ENCODE assay signal across 12 cellular contexts in the genomic region with DNA sequence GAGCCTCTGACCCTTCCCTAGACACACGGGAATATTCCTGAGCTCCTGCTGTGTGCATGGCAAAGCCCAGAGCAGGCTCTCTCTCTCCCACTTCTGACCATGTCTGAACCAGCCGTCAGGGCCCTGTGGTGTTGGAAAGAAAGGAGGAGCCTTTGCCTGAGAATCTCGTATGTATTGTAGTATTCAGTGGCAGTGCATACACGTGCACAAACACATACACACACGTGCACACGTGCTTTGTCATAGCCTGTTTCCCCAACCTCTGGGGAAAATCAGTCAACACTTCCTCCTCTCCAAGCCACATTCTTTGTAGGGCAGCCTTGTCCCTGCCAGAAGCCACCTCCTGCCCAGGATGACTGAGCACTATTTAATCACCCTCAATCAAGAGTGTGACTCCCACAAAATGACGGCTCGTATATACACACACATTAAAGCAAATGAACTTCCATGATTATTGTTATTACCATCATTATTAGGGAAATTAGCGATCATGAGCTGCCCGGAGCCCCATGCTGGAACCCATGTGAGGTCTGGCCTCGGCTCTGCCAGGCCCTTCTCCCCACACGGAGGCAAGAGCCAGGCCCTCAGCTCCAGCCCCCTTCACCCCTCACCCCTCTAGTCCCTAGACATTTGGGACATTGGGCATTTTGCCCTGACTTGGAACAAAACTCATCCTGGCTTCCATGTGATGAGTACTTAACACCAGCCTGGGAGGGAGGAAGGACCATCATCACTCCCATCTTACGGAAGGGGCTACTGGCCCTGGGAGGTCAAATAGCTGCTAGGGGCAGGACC.
DNase-seq lines count a peak whose midpoint lies in the region; ATAC-seq and TF ChIP-seq lines count a peak whose summit lies in the region.
"Had no signal": no experiment of that assay in that cellular context is flagged by ENCODE, and none has a peak within 500 bp of the region (broad histone marks: within the 10 kb centered on the region; RNA-seq: fewer than 3 reads in every experiment).

No MANE protein-coding gene starts in this region.

- TF ChIP-seq CTCF in body of pancreas (IDR thresholded peaks at IDR 0.05) (no peak), right atrium auricular region (IDR thresholded peaks at IDR 0.05) (no peak), sigmoid colon (IDR thresholded peaks at IDR 0.05) (no peak)

- peak overlapping the region in 1 of 4 donors; percentile 41 for H3K27ac ChIP-seq in body of pancreas
- peak overlapping the region; percentile 77 to 87 for H3K27ac ChIP-seq in right atrium auricular region
- H3K27ac ChIP-seq in sigmoid colon, result no peak overlapping the region
- H3K27ac ChIP-seq: adrenal gland had no signal

- intact Hi-C loops in body of pancreas (cut with DNase I), result no loop called here
- intact Hi-C loops in sigmoid colon (cut with DNase I), result no loop called here

- TF ChIP-seq EP300 in sigmoid colon (IDR thresholded peaks at IDR 0.05), result no peak

- no peak for TF ChIP-seq POLR2A in body of pancreas (IDR thresholded peaks at IDR 0.05)
- TF ChIP-seq POLR2A in sigmoid colon (IDR thresholded peaks at IDR 0.05), result no peak

- H3K4me3 ChIP-seq in body of pancreas (no peak overlapping the region), right atrium auricular region (no peak overlapping the region), sigmoid colon (no peak overlapping the region)
- H3K4me3 ChIP-seq: adrenal gland had no signal

- H3K9me3 ChIP-seq in body of pancreas (no peaks in the 10 kb centered on the region), right atrium auricular region (no peaks in the 10 kb centered on the region), sigmoid colon (no peaks in the 10 kb centered on the region)
- H3K9me3 ChIP-seq: adrenal gland had no signal

- H3K4me1 ChIP-seq in body of pancreas, result no peaks in the 10 kb centered on the region
- H3K4me1 ChIP-seq in right atrium auricular region, result peaks cover 0 to 32% of the 10 kb centered on the region in 2 donors
- no peaks in the 10 kb centered on the region for H3K4me1 ChIP-seq in sigmoid colon
- H3K4me1 ChIP-seq: adrenal gland had no signal

- DNase-seq in MV-4-11 (lab: John Stamatoyannopoulos, UW) (peak; percentile 10), body of pancreas (peak; percentile 17 to 56 (median 30)), right atrium auricular region (ENCODE audit: low spot score) (peak; percentile 66), sigmoid colon (peak; percentile 37), AML-193 (lab: John Stamatoyannopoulos, UW) (no peak), SK-N-DZ (ENCODE audit: low spot score) (no peak)
- DNase-seq: activated CD8-positive, alpha-beta memory T cell treated with anti-CD3 and anti-CD28 coated beads for 24 hours; foreskin fibroblast; H7; stimulated activated CD4-positive, alpha-beta T cell treated with anti-CD3 and anti-CD28 coated beads, Interleukin-2, amount 100 ng/mL, for 48 hours had no signal

- ATAC-seq in body of pancreas (peak; percentile 67), GM19452 (IDR thresholded peaks at IDR 0.05; ENCODE audit: unreplicated experiment) (no peak)

- 27 to 31% methylated on average over 12 to 13 of the region's 13 CpGs for WGBS in body of pancreas, 2 donors
- 43 to 44% methylated on average over 13 of the region's 13 CpGs for WGBS in sigmoid colon, 2 donors

- no peaks in the 10 kb centered on the region for H3K36me3 ChIP-seq in body of pancreas (replicated peaks in 1 of 2; ENCODE audit: insufficient read depth in 1 of 2, low read depth in 2 of 2)
- no peaks in the 10 kb centered on the region for H3K36me3 ChIP-seq in right atrium auricular region
- no peaks in the 10 kb centered on the region for H3K36me3 ChIP-seq in sigmoid colon
- H3K36me3 ChIP-seq: adrenal gland had no signal

- no peaks in the 10 kb centered on the region for H3K27me3 ChIP-seq in body of pancreas
- no peaks in the 10 kb centered on the region for H3K27me3 ChIP-seq in right atrium auricular region
- H3K27me3 ChIP-seq in sigmoid colon, result peaks cover 0 to 22% (median 5%) of the 10 kb centered on the region in 3 donors
- H3K27me3 ChIP-seq: adrenal gland had no signal

Comparison
In these comparisons a context has a peak if more than half of its experiments do, and no peak if none do; other contexts are left out.
1. DNase-seq: peak in MV-4-11 (single experiment), body of pancreas (4 of 4), right atrium auricular region (single experiment) and sigmoid colon (single experiment); none in AML-193 (0 of 2) and SK-N-DZ (single experiment).
2. H3K27ac ChIP-seq: peak in right atrium auricular region (2 of 2); none in sigmoid colon (0 of 4).